In the genomic region with DNA sequence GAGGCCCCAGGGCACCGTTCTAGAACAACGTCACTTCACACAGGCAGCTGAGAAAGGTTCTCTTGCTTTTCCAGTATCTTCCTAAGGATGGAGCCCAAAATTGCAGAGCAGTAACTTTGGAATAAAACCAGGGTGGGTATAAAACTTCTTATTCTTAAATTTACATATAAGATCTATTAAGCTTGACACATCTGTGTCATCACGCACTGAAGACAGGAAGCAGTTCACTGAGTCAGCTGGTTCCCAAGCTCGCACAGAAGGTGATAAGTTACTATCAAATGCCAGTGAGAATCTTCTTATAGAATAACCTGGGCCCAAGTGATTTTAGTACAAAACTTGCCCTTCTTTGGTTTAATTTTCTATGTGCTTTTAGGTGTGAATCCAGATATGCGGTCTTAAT, we compare ENCODE assay signal across 9 cellular contexts.
"Had no signal": no experiment of that assay in that cellular context is flagged by ENCODE, and none has a peak within 500 bp of the region (broad histone marks: within the 10 kb centered on the region; RNA-seq: fewer than 3 reads in every experiment).

No MANE protein-coding gene starts in this region.

- H3K27ac ChIP-seq: GM23248, HL-60 had no signal

- H3K36me3 Mint-ChIP-seq: IgD-negative memory B cell had no signal

- H3K4me3 Mint-ChIP-seq: HFFc6, IgD-negative memory B cell had no signal

- H3K27ac Mint-ChIP-seq: HFFc6, IgD-negative memory B cell had no signal

- H3K27me3 Mint-ChIP-seq: IgD-negative memory B cell had no signal

- H3K9me3 ChIP-seq: HAP-1 had no signal

- H3K4me3 ChIP-seq: GM23248, HAP-1 had no signal

- ATAC-seq: HCT116, HepG2 had no signal

- H3K9me3 Mint-ChIP-seq: HFFc6, IgD-negative memory B cell had no signal

- H3K9ac ChIP-seq: GM23248 had no signal

- DNase-seq: GM23248, GOT3, H7, HFFc6 had no signal

- H3K4me1 ChIP-seq: HAP-1 had no signal
